In the genomic region with DNA sequence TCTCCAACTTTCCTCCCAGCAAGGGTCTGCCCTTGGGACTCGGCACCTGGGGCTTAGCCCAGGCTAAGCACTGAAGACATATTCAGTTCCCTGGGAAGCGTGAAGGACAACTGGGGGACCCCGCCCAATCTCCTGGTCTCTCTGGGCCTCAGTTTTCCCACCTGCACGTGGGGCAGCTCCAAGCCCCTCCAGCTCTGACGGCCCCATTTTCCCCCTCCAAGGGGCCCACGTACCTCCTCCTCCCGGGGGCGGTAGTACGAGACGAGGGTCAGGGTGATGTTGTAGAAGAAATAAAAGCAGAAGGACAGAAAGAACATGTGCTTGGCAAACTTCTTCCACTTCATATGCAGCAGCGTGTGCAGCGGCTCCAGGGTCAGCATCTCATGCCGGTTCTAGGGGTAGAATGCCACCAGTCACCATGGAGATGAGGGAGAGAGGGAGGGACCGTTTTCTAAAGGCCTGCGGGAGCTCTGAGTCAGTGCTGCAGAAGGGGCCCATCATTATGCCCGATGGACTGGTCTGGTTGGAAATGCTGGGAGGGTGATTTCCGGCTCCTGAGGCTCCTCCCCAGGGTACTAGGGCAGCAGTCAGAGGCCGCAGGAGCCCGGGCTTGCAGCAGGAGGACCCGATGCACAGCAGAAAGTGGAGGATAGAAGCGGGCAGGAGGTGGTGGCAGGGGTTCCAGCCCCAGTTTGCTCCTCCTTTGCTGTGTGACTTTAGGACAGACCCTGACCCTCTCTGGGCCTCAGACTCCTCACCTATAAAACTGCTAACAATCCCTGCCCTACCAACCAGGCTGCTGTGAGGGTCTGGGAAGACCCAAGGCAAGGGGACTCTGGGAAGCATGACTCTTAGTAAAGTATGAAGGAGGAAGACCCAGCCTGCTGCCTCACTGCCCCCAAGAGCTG, we compare ENCODE assay signal across 2 cellular contexts.
TF ChIP-seq lines count a peak whose summit lies in the region.

No MANE protein-coding gene starts in this region.

TF ChIP-seq in A549, 52 proteins besides CTCF, POLR2A, EP300 and RAD21:
- TF ChIP-seq FOXS1 (CRISPR knock-in tag; IDR thresholded peaks at IDR 0.05): no peak
- no peak for TF ChIP-seq NFE2L2 (conservative IDR thresholded peaks at IDR 0.05; ENCODE audit: low read length)
- TF ChIP-seq MYC (IDR thresholded peaks at IDR 0.05; ENCODE audit: borderline replicate concordance, low read length): no peak
- TF ChIP-seq ZFP36 (IDR thresholded peaks at IDR 0.05; ENCODE audit: borderline replicate concordance, partially characterized antibody): peak; percentile 25
- TF ChIP-seq NPAS2 (CRISPR knock-in tag; IDR thresholded peaks at IDR 0.05; ENCODE audit: borderline replicate concordance): no peak
TF ChIP-seq in A549: peak in this region for 1.

TF ChIP-seq in IMR-90, 13 proteins besides CTCF, POLR2A, EP300 and RAD21:
- TF ChIP-seq, protein P1, sequence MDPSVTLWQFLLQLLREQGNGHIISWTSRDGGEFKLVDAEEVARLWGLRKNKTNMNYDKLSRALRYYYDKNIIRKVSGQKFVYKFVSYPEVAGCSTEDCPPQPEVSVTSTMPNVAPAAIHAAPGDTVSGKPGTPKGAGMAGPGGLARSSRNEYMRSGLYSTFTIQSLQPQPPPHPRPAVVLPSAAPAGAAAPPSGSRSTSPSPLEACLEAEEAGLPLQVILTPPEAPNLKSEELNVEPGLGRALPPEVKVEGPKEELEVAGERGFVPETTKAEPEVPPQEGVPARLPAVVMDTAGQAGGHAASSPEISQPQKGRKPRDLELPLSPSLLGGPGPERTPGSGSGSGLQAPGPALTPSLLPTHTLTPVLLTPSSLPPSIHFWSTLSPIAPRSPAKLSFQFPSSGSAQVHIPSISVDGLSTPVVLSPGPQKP (IDR thresholded peaks at IDR 0.05; ENCODE audit: borderline replicate concordance, low read depth, low read length): no peak
- TF ChIP-seq RFX5 (IDR thresholded peaks at IDR 0.05; ENCODE audit: low read depth, low read length): no peak
- TF ChIP-seq BHLHE40 (IDR thresholded peaks at IDR 0.05; ENCODE audit: low read depth, low read length): no peak
- no peak for TF ChIP-seq SMC3 (IDR thresholded peaks at IDR 0.05; ENCODE audit: low read depth, low read length)
- no peak for TF ChIP-seq FOS (IDR thresholded peaks at IDR 0.05; ENCODE audit: low read depth, low read length)
- no peak for TF ChIP-seq RCOR1 (IDR thresholded peaks at IDR 0.05; ENCODE audit: insufficient replicate concordance, low read length)
- no peak for TF ChIP-seq NFE2L2 (IDR thresholded peaks at IDR 0.05; ENCODE audit: low read depth, low read length)
- TF ChIP-seq MAZ (IDR thresholded peaks at IDR 0.05; ENCODE audit: borderline replicate concordance, low read depth, low read length): no peak
- no peak for TF ChIP-seq MAFK (IDR thresholded peaks at IDR 0.05; ENCODE audit: low read depth, low read length)
- TF ChIP-seq CEBPB (IDR thresholded peaks at IDR 0.05; ENCODE audit: low read depth, low read length): no peak
- no peak for TF ChIP-seq MXI1 (IDR thresholded peaks at IDR 0.05; ENCODE audit: borderline replicate concordance, low read depth, low read length)
- TF ChIP-seq CHD1 (IDR thresholded peaks at IDR 0.05; ENCODE audit: low read depth, low read length): no peak
- TF ChIP-seq, protein P2, sequence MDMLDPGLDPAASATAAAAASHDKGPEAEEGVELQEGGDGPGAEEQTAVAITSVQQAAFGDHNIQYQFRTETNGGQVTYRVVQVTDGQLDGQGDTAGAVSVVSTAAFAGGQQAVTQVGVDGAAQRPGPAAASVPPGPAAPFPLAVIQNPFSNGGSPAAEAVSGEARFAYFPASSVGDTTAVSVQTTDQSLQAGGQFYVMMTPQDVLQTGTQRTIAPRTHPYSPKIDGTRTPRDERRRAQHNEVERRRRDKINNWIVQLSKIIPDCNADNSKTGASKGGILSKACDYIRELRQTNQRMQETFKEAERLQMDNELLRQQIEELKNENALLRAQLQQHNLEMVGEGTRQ (IDR thresholded peaks at IDR 0.05; ENCODE audit: low read depth, low read length): no peak
